ENCODE assay signal across 29 cellular contexts in genomic region chr2:73323551-73323950, GRCh38. TPM values are rescaled to one million over a fixed set of nuclear protein-coding genes. Genes with fewer than 3 reads are reported as not detected.
"Had no signal": no experiment of that assay in that cellular context is flagged by ENCODE, and none has a peak within 500 bp of the region (broad histone marks: within the 10 kb centered on the region; RNA-seq: fewer than 3 reads in every experiment).

No MANE protein-coding gene starts in this region.

- H3K4me3 ChIP-seq: coronary artery, gastrocnemius medialis, heart left ventricle had no signal

- H3K9me3 ChIP-seq: gastrocnemius medialis, heart left ventricle had no signal

- DNase-seq: activated CD4-positive, alpha-beta memory T cell treated with anti-CD3 and anti-CD28 coated beads for 36 hours; activated CD4-positive, alpha-beta T cell treated with anti-CD3 and anti-CD28 coated beads for 1 hour; activated CD4-positive, alpha-beta T cell treated with anti-CD3 and anti-CD28 coated beads for 4 hours; activated CD8-positive, alpha-beta memory T cell treated with anti-CD3 and anti-CD28 coated beads, Interleukin-2, amount 10 ng/mL, durations not matched to agents 7 days and 5 days; activated CD8-positive, alpha-beta memory T cell treated with anti-CD3 and anti-CD28 coated beads, Interleukin-2, amount 50 U/mL, for 4 hours; activated CD8-positive, alpha-beta T cell treated with anti-CD3 and anti-CD28 coated beads, Interleukin-2, amount 10 ng/mL, durations not matched to agents 7 days and 5 days; activated gamma-delta T cell; activated naive CD4-positive, alpha-beta T cell; activated naive CD4-positive, alpha-beta T cell treated with anti-CD3 and anti-CD28 coated beads, Interleukin-2, amount 10 ng/mL, durations not matched to agents 7 days and 5 days; activated naive CD8-positive, alpha-beta T cell treated with anti-CD3 and anti-CD28 coated beads, Interleukin-2, amount 10 ng/mL, durations not matched to agents 7 days and 5 days; activated T-cell treated with anti-CD3 and anti-CD28 coated beads, Interleukin-2, amount 50 U/mL, for 1 hour; activated T-cell treated with anti-CD3 and anti-CD28 coated beads, Interleukin-2, amount 50 U/mL, for 48 hours; brain microvascular endothelial cell; effector memory CD4-positive, alpha-beta T cell; endodermal cell; foreskin keratinocyte; gastrocnemius medialis; glutamatergic neuron; heart left ventricle; T-helper 1 cell; T-helper 17 cell had no signal

- H3K36me3 ChIP-seq: brain microvascular endothelial cell, gastrocnemius medialis, heart left ventricle had no signal

- H3K4me1 ChIP-seq: foreskin keratinocyte, gastrocnemius medialis, heart left ventricle had no signal

- H3K27ac ChIP-seq: brain microvascular endothelial cell, coronary artery, foreskin keratinocyte, gastrocnemius medialis, heart left ventricle had no signal

- FAIRE-seq: astrocyte, bronchial epithelial cell had no signal

- ATAC-seq: activated CD8-positive, alpha-beta memory T cell treated with anti-CD3 and anti-CD28 coated beads, Interleukin-2, amount 10 ng/mL, durations not matched to agents 7 days and 5 days; activated CD8-positive, alpha-beta T cell treated with anti-CD3 and anti-CD28 coated beads, Interleukin-2, amount 10 ng/mL, durations not matched to agents 7 days and 5 days; activated naive CD4-positive, alpha-beta T cell treated with anti-CD3 and anti-CD28 coated beads, Interleukin-2, amount 50 U/mL, for 72 hours; esophagus mucosa; foreskin keratinocyte; gastrocnemius medialis; heart left ventricle; T-helper 17 cell; WTC11 had no signal

RNA-seq across cellular contexts. Expression of gene EGR4, which starts 30.2 kb away (rescaled TPM):
- total RNA-seq: activated CD8-positive, alpha-beta T cell treated with anti-CD3 and anti-CD28 coated beads, Interleukin-2, amount 10 ng/mL, durations not matched to agents 7 days and 5 days; activated naive CD8-positive, alpha-beta T cell treated with anti-CD3 and anti-CD28 coated beads, Interleukin-2, amount 10 ng/mL, durations not matched to agents 7 days and 5 days; astrocyte; bronchial epithelial cell; cardiac septum; epithelial cell of proximal tubule; esophagus mucosa; foreskin keratinocyte; gastrocnemius medialis; heart left ventricle had no signal
- polyA plus RNA-seq: foreskin keratinocyte, heart left ventricle had no signal
